20 cellular contexts compared by ENCODE assay signal in genomic region chr7:100011516-100011915, GRCh38. TPM values are rescaled to one million over a fixed set of nuclear protein-coding genes. Genes with fewer than 3 reads are reported as not detected.
DNase-seq lines count a peak whose midpoint lies in the region; ATAC-seq, FAIRE-seq and TF ChIP-seq lines count a peak whose summit lies in the region.
"Had no signal": no experiment of that assay in that cellular context is flagged by ENCODE, and none has a peak within 500 bp of the region (broad histone marks: within the 10 kb centered on the region; RNA-seq: fewer than 3 reads in every experiment).

No MANE protein-coding gene starts in this region.

- CTCF ChIA-PET in HEK293 (lab: Yijun Ruan, JAX): no interaction called here
- CTCF ChIA-PET in K562 (lab: Yijun Ruan, JAX; ENCODE audit: low intra/inter-chr PET ratio): no interaction called here

- H3K79me2 ChIP-seq in K562 (ENCODE audit: control insufficient read depth, insufficient read depth, low read length) (peaks cover 14% of the 10 kb centered on the region), neural progenitor cell (ENCODE audit: low read depth) (peaks cover 12% of the 10 kb centered on the region)

- H3K36me3 Mint-ChIP-seq in neural progenitor cell: no peaks in the 10 kb centered on the region

- H3K4me2 ChIP-seq in K562 (ENCODE audit: insufficient read depth, low read length): no peak overlapping the region
- no peak overlapping the region for H3K4me2 ChIP-seq in neural progenitor cell
- H3K4me2 ChIP-seq: BLaER1 treated with 17β-estradiol and CSF1 and Interleukin-3, amounts not matched to agents 10 nM and 100 nM had no signal

- H3K4me3 Mint-ChIP-seq in neural progenitor cell: no peak overlapping the region
- H3K4me3 Mint-ChIP-seq: CD8-positive, alpha-beta T cell had no signal

- H2AFZ ChIP-seq in K562 (ENCODE audit: low read depth, low read length) (no peak overlapping the region), neural progenitor cell (replicated peaks) (peak overlapping the region; percentile 3)

- 0 out of 2 replicates have a peak, but pooled peaks cover 7% of the 10 kb centered on the region for H4K20me1 ChIP-seq in K562 (replicated peaks; ENCODE audit: control insufficient read depth, insufficient read depth, low read length)
- H4K20me1 ChIP-seq in neural progenitor cell (ENCODE audit: low read depth): peaks cover 4% of the 10 kb centered on the region

- H3K9me3 ChIP-seq in HEK293 (ENCODE audit: control insufficient read depth, insufficient read depth, low read depth, low read length): no peaks in the 10 kb centered on the region
- H3K9me3 ChIP-seq in K562 (replicated peaks; ENCODE audit: control insufficient read depth, insufficient read depth, low read depth, low read length): no peaks in the 10 kb centered on the region
- H3K9me3 ChIP-seq in neural progenitor cell (ENCODE audit: low read depth): no peaks in the 10 kb centered on the region
- H3K9me3 ChIP-seq: BLaER1 treated with 17β-estradiol and CSF1 and Interleukin-3, amounts not matched to agents 10 nM and 100 nM; SJSA1 had no signal

- H3K9me3 Mint-ChIP-seq in neural progenitor cell: no peaks in the 10 kb centered on the region
- H3K9me3 Mint-ChIP-seq: CD8-positive, alpha-beta T cell had no signal

- peaks cover 13% of the 10 kb centered on the region for H3K4me1 Mint-ChIP-seq in neural progenitor cell

- no peak for TF ChIP-seq EP300 in K562 (IDR thresholded peaks at IDR 0.05; ENCODE audit: low read length)

- H3K27me3 ChIP-seq in K562 (ENCODE audit: control insufficient read depth in 2 of 2, insufficient read depth in 2 of 2, low read length in 2 of 2) (peaks cover 19 to 38% of the 10 kb centered on the region in 2 experiments), neural progenitor cell (peaks cover 4% of the 10 kb centered on the region)
- H3K27me3 ChIP-seq: BLaER1 treated with 17β-estradiol and CSF1 and Interleukin-3, amounts not matched to agents 10 nM and 100 nM; SJSA1 had no signal

- H3K9me1 ChIP-seq in K562 (ENCODE audit: control insufficient read depth, insufficient read depth, low read length): no peaks in the 10 kb centered on the region

- H3F3A ChIP-seq in neural progenitor cell (ENCODE audit: low read depth): no peaks in the 10 kb centered on the region

- H3K27me3 Mint-ChIP-seq in neural progenitor cell (ENCODE audit: insufficient read depth, low read depth): peaks cover 12% of the 10 kb centered on the region

- intact Hi-C loops in K562 (cut with micrococcal nuclease): loop anchor here (5.0 kb wide), 1 partner anchor 71 kb away; the partner anchor contains the start of gene ZNF3

- FAIRE-seq in K562 (lab: Jason Lieb, UNC): no peak
- FAIRE-seq: GM12891 had no signal

- no peak overlapping the region for H3K4me3 ChIP-seq in HEK293 (ENCODE audit: low read depth, low read length)
- H3K4me3 ChIP-seq in K562: no peak overlapping the region
- no peak overlapping the region for H3K4me3 ChIP-seq in neural progenitor cell
- H3K4me3 ChIP-seq: BLaER1 treated with 17β-estradiol and CSF1 and Interleukin-3, amounts not matched to agents 10 nM and 100 nM; SJSA1 had no signal

- TF ChIP-seq CTCF in HEK293 (tag by site-specific recombination; IDR thresholded peaks at IDR 0.05) (no peak), K562 (IDR thresholded peaks at IDR 0.05 in 2 of 3, conservative IDR thresholded peaks at IDR 0.05 in 1 of 3; ENCODE audit: insufficient read depth in 2 of 3, low read depth in 1 of 3, low read length in 3 of 3) (no peak), neural progenitor cell (IDR thresholded peaks at IDR 0.05) (no peak)

- ATAC-seq in K562: no peak
- ATAC-seq: CD8-positive, alpha-beta T cell; Panc1 had no signal

- no peak for TF ChIP-seq RAD21 in K562 (CRISPR knock-in tag; conservative IDR thresholded peaks at IDR 0.05 in 1 of 2, IDR thresholded peaks at IDR 0.05 in 1 of 2)

- TF ChIP-seq POLR2A in K562 (conservative IDR thresholded peaks at IDR 0.05): no peak

- POLR2A ChIA-PET in HEK293 (lab: Yijun Ruan, JAX) (no interaction called here), K562 (lab: Yijun Ruan, JAX) (no interaction called here)

- DNase-seq in K562 (ENCODE audit: extremely low read depth in 1 of 4, low spot score in 3 of 4): no peak
- no peak for DNase-seq in neural progenitor cell (ENCODE audit: low spot score)
- DNase-seq in substantia nigra (lab: John Stamatoyannopoulos, UW): no peak
- DNase-seq in inferior parietal cortex (ENCODE audit: extremely low spot score): no peak
- no peak for DNase-seq in activated effector memory CD4-positive, alpha-beta T cell treated with Interleukin-2 at 50 U/mL for 16 hours
- DNase-seq in NCI-H1417 (lab: John Stamatoyannopoulos, UW): no peak
- DNase-seq: Calu3; CD8-positive, alpha-beta T cell; EL; Karpas-422; NCI-H1092; NCI-H146; NCI-H2029 treated with DMSO at 0.1 percent for 48 hours; NCI-H2171; NCI-H526 had no signal

- H3K27ac ChIP-seq in HEK293 (ENCODE audit: extremely low read depth, low read depth, low read length) (no peak overlapping the region), K562 (ENCODE audit: extremely low read depth, low read depth, low read length) (no peak overlapping the region), neural progenitor cell (no peak overlapping the region), substantia nigra (ENCODE audit: low read depth, low read length, poor library complexity, severe bottlenecking) (peak overlapping the region; percentile 21)
- H3K27ac ChIP-seq: BLaER1 treated with 17β-estradiol and CSF1 and Interleukin-3, amounts not matched to agents 10 nM and 100 nM; SJSA1 had no signal

- H3K27ac Mint-ChIP-seq in neural progenitor cell: peak overlapping the region; percentile 32
- H3K27ac Mint-ChIP-seq: CD8-positive, alpha-beta T cell had no signal

- no TSS peak for BruUV-seq in K562 (replicated peaks; lab: Mats Ljungman, UMichigan)

- H3K4me1 ChIP-seq in HEK293 (ENCODE audit: control insufficient read depth, insufficient read depth, low read length) (peaks cover 1% of the 10 kb centered on the region; the same call in 1 of the 2 replicates), K562 (replicated peaks in 1 of 2; ENCODE audit: control insufficient read depth in 2 of 2, insufficient read depth in 2 of 2, low read length in 2 of 2) (peaks cover 10 to 13% of the 10 kb centered on the region in 2 experiments; a peak in 4 of 5 replicates), neural progenitor cell (peaks cover 4% of the 10 kb centered on the region)

- in situ Hi-C loops in K562 (cut with MboI): no loop called here

- 3% methylated on average over 3 of the region's 3 CpGs for WGBS in K562 (ENCODE audit: insufficient coverage, low coverage, missing lambda C conversion rate)

- peak overlapping the region in 1 of 2 experiments; percentile 39; a peak in 1 of 4 replicates for H3K9ac ChIP-seq in K562 (ENCODE audit: insufficient read depth in 1 of 2, low read depth in 2 of 2, low read length in 2 of 2)
- H3K9ac ChIP-seq in neural progenitor cell: no peak overlapping the region
- H3K9ac ChIP-seq: BLaER1 treated with 17β-estradiol and CSF1 and Interleukin-3, amounts not matched to agents 10 nM and 100 nM had no signal

- no peaks in the 10 kb centered on the region for H3K36me3 ChIP-seq in HEK293 (ENCODE audit: control insufficient read depth in 2 of 2, insufficient read depth in 1 of 2, low read length in 2 of 2)
- no peaks in the 10 kb centered on the region for H3K36me3 ChIP-seq in K562 (ENCODE audit: control insufficient read depth, insufficient read depth, low read length)
- no peaks in the 10 kb centered on the region for H3K36me3 ChIP-seq in neural progenitor cell
- H3K36me3 ChIP-seq: BLaER1 treated with 17β-estradiol and CSF1 and Interleukin-3, amounts not matched to agents 10 nM and 100 nM had no signal

RNA-seq across cellular contexts. Expression of gene ZKSCAN1, which starts 3.9 kb away (rescaled TPM):
- 87.8 and 126 TPM in 2 replicates for total RNA-seq in K562 (2011; cell fraction: chromatin; rRNA removed; ENCODE audit: low replicate concordance)
- 44.4 and 45.4 TPM in 2 replicates for total RNA-seq in K562 (2011; cell fraction: nucleolus; rRNA removed)
- total RNA-seq in K562 (2011; cell fraction: nucleoplasm; rRNA removed): 60.3 and 60.7 TPM in 2 replicates
- 15.5 and 19.4 TPM in 2 replicates for total RNA-seq in K562 (2014; rRNA removed)
- total RNA-seq in K562 (2014; rRNA removed; fragmentation: Illumina TruSeq; extraction: Trizol): 32.1 and 36.1 TPM in 2 replicates
- 22.5 and 23.2 TPM in 2 replicates for total RNA-seq in K562 (2015; rRNA removed; fragmentation: Illumina TruSeq; extraction: Trizol)
- 42.9 and 43.0 TPM in 2 replicates for total RNA-seq in K562 (2021)
- 28.3 and 34.6 TPM in 2 replicates for polyA plus RNA-seq in K562 (2011; rRNA removed)
- polyA plus RNA-seq in K562 (2011; cell fraction: cytosol; rRNA removed): 14.3 and 17.7 TPM in 2 replicates
- 20.7 and 36.3 TPM in 2 replicates for polyA plus RNA-seq in K562 (2011; cell fraction: nucleus; rRNA removed)
- polyA plus RNA-seq in K562 (2012): 17.2 and 27.8 TPM in 2 replicates
- 23.8 and 27.3 TPM in 2 replicates for polyA plus RNA-seq in K562 (2014; fragmentation: Illumina TruSeq; extraction: Trizol)
- polyA plus RNA-seq in K562 (2014; fragmentation: Nextera tagmentation; extraction: Ambion mirVana): 1 to 10 TPM; 5.3 to 6.8 TPM
- 19.8 and 20.9 TPM in 2 replicates for polyA plus RNA-seq in K562 (2014; rRNA removed)
- 65.4 and 82.5 TPM in 2 replicates for polyA minus RNA-seq in K562 (2011; rRNA and poly(A)+ RNA removed)
- 24.1 and 25.7 TPM in 2 replicates for polyA minus RNA-seq in K562 (2011; cell fraction: cytosol; rRNA and poly(A)+ RNA removed)
- 12.1 and 20.1 TPM in 2 replicates for polyA minus RNA-seq in K562 (2011; cell fraction: nucleus; rRNA and poly(A)+ RNA removed)
- total RNA-seq in neural progenitor cell (ENCODE audit: low replicate concordance): 39.7 and 43.2 TPM in 2 replicates

RNA-seq across cellular contexts. Expression of gene AZGP1, which starts 35.7 kb away (rescaled TPM):
- total RNA-seq in K562 (2011; cell fraction: chromatin; rRNA removed; ENCODE audit: low replicate concordance): not detected in 2 replicates
- total RNA-seq in K562 (2011; cell fraction: nucleolus; rRNA removed): not detected in 2 replicates
- not detected in 2 replicates for total RNA-seq in K562 (2011; cell fraction: nucleoplasm; rRNA removed)
- total RNA-seq in K562 (2014; rRNA removed) (0.18 TPM in 1 of 2 replicates, not detected in the other), K562 (2014; rRNA removed; fragmentation: Illumina TruSeq; extraction: Trizol) (not detected in 2 replicates), K562 (2015; rRNA removed; fragmentation: Illumina TruSeq; extraction: Trizol) (not detected in 2 replicates), K562 (2021) (0.53 and 0.54 TPM in 2 replicates), neural progenitor cell (ENCODE audit: low replicate concordance) (not detected in 2 replicates)
- polyA plus RNA-seq in K562 (2011; rRNA removed) (not detected in 2 replicates), K562 (2014; fragmentation: Illumina TruSeq; extraction: Trizol) (not detected in 2 replicates), K562 (2014; fragmentation: Nextera tagmentation; extraction: Ambion mirVana) (not detected), K562 (2014; rRNA removed) (not detected in 2 replicates)
- not detected in 2 replicates for polyA plus RNA-seq in K562 (2011; cell fraction: cytosol; rRNA removed)
- not detected in 2 replicates for polyA plus RNA-seq in K562 (2011; cell fraction: nucleus; rRNA removed)
- polyA plus RNA-seq in K562 (2012): not detected in 2 replicates
- not detected in 2 replicates for polyA minus RNA-seq in K562 (2011; rRNA and poly(A)+ RNA removed)
- not detected in 2 replicates for polyA minus RNA-seq in K562 (2011; cell fraction: cytosol; rRNA and poly(A)+ RNA removed)
- not detected in 2 replicates for polyA minus RNA-seq in K562 (2011; cell fraction: nucleus; rRNA and poly(A)+ RNA removed)
- total RNA-seq: CD8-positive, alpha-beta T cell; SJSA1 had no signal

RNA-seq across cellular contexts. Expression of gene ZSCAN21, which starts 38.1 kb away (rescaled TPM):
- 19.2 and 21.8 TPM in 2 replicates for total RNA-seq in K562 (2011; cell fraction: chromatin; rRNA removed; ENCODE audit: low replicate concordance)
- total RNA-seq in K562 (2011; cell fraction: nucleolus; rRNA removed): 12.0 and 13.5 TPM in 2 replicates
- 9.1 and 13.6 TPM in 2 replicates for total RNA-seq in K562 (2011; cell fraction: nucleoplasm; rRNA removed)
- total RNA-seq in K562 (2014; rRNA removed) (13.8 and 14.0 TPM in 2 replicates), K562 (2014; rRNA removed; fragmentation: Illumina TruSeq; extraction: Trizol) (13.2 and 14.1 TPM in 2 replicates), K562 (2015; rRNA removed; fragmentation: Illumina TruSeq; extraction: Trizol) (11.6 and 12.2 TPM in 2 replicates), K562 (2021) (12.7 and 13.8 TPM in 2 replicates), neural progenitor cell (ENCODE audit: low replicate concordance) (29.0 and 33.4 TPM in 2 replicates)
- polyA plus RNA-seq in K562 (2011; rRNA removed) (9.5 and 13.4 TPM in 2 replicates), K562 (2014; fragmentation: Illumina TruSeq; extraction: Trizol) (13.5 and 15.5 TPM in 2 replicates), K562 (2014; fragmentation: Nextera tagmentation; extraction: Ambion mirVana) (1 to 10 TPM; 5.9 to 6.9 TPM), K562 (2014; rRNA removed) (11.6 and 11.8 TPM in 2 replicates)
- 6.7 and 9.5 TPM in 2 replicates for polyA plus RNA-seq in K562 (2011; cell fraction: cytosol; rRNA removed)
- polyA plus RNA-seq in K562 (2011; cell fraction: nucleus; rRNA removed): 7.4 and 7.8 TPM in 2 replicates
- polyA plus RNA-seq in K562 (2012): 7.7 and 8.5 TPM in 2 replicates
- polyA minus RNA-seq in K562 (2011; rRNA and poly(A)+ RNA removed): 8.2 and 9.7 TPM in 2 replicates
- polyA minus RNA-seq in K562 (2011; cell fraction: cytosol; rRNA and poly(A)+ RNA removed): 3.5 and 5.0 TPM in 2 replicates
- polyA minus RNA-seq in K562 (2011; cell fraction: nucleus; rRNA and poly(A)+ RNA removed): 2.6 and 3.2 TPM in 2 replicates
